ENCODE assay signal across 1 cellular context in genomic region chr11:118998388-118998717, GRCh38.
TF ChIP-seq lines count a peak whose summit lies in the region.

No MANE protein-coding gene starts in this region.

TF ChIP-seq in HepG2, 621 proteins besides CTCF, POLR2A, EP300 and RAD21 (continued from another document):
- TF ChIP-seq GRHL1 (CRISPR knock-in tag; conservative IDR thresholded peaks at IDR 0.05): no peak
- no peak for TF ChIP-seq THAP8 (CRISPR knock-in tag; IDR thresholded peaks at IDR 0.05; ENCODE audit: borderline replicate concordance)
- TF ChIP-seq ZNF660 (CRISPR knock-in tag; IDR thresholded peaks at IDR 0.05; ENCODE audit: borderline replicate concordance, low read depth): no peak
TF ChIP-seq in HepG2: peak in this region for 30.
